Comparison of ENCODE assay signal across 1 cellular context in genomic region chr9:85741875-85742629, GRCh38.
TF ChIP-seq lines count a peak whose summit lies in the region.

Gene AGTPBP1, minus strand, starts transcription at chr9:85741954. Its CDS starts 29,421 bp downstream, at chr9:85712533.

TF ChIP-seq in WTC11, 78 proteins besides CTCF, POLR2A, EP300 and RAD21 (continued from another document and continues in another):
- TF ChIP-seq AFF4 (CRISPR knock-in tag; IDR thresholded peaks at IDR 0.05; ENCODE audit: borderline replicate concordance) (no peak), ATF2 (CRISPR knock-in tag; IDR thresholded peaks at IDR 0.05; ENCODE audit: borderline replicate concordance, low read depth) (no peak), AR (CRISPR knock-in tag; IDR thresholded peaks at IDR 0.05) (no peak), CBFB (CRISPR knock-in tag; IDR thresholded peaks at IDR 0.05; ENCODE audit: low read depth) (no peak), MYBL2 (CRISPR knock-in tag; IDR thresholded peaks at IDR 0.05) (peak; percentile 16; the same call in 1 of the 2 replicates), ZNF425 (CRISPR knock-in tag; conservative IDR thresholded peaks at IDR 0.05) (no peak), SP1 (CRISPR knock-in tag; conservative IDR thresholded peaks at IDR 0.05) (peak; percentile 97), NR1H2 (CRISPR knock-in tag; IDR thresholded peaks at IDR 0.05) (no peak), TEAD1 (CRISPR knock-in tag; IDR thresholded peaks at IDR 0.05) (no peak), JUN (CRISPR knock-in tag; IDR thresholded peaks at IDR 0.05) (no peak), NR3C1 (CRISPR knock-in tag; conservative IDR thresholded peaks at IDR 0.05; ENCODE audit: low read depth) (no peak), ZNF281 (CRISPR knock-in tag; IDR thresholded peaks at IDR 0.05) (no peak), ZNF219 (CRISPR knock-in tag; IDR thresholded peaks at IDR 0.05; ENCODE audit: borderline replicate concordance) (no peak), ZBTB21 (CRISPR knock-in tag; IDR thresholded peaks at IDR 0.05; ENCODE audit: borderline replicate concordance) (0 out of 2 replicates have a peak, but pooled peaks have one; percentile 30), RORB (CRISPR knock-in tag; IDR thresholded peaks at IDR 0.05) (no peak), USF2 (CRISPR knock-in tag; IDR thresholded peaks at IDR 0.05) (peak; percentile 83), IRF1 (CRISPR knock-in tag; IDR thresholded peaks at IDR 0.05) (no peak), ZNF263 (CRISPR knock-in tag; IDR thresholded peaks at IDR 0.05; ENCODE audit: low read depth) (no peak), CREB1 (CRISPR knock-in tag; IDR thresholded peaks at IDR 0.05) (no peak), NR2C2 (CRISPR knock-in tag; IDR thresholded peaks at IDR 0.05) (no peak), FOXJ3 (CRISPR knock-in tag; IDR thresholded peaks at IDR 0.05; ENCODE audit: borderline replicate concordance) (no peak), ERG (CRISPR knock-in tag; IDR thresholded peaks at IDR 0.05) (no peak), TP53 (CRISPR knock-in tag; IDR thresholded peaks at IDR 0.05) (no peak), ATF1 (CRISPR knock-in tag; IDR thresholded peaks at IDR 0.05) (no peak), E2F1 (CRISPR knock-in tag; IDR thresholded peaks at IDR 0.05) (no peak), TCF7 (CRISPR knock-in tag; IDR thresholded peaks at IDR 0.05; ENCODE audit: low read depth) (no peak), NFE2L1 (CRISPR knock-in tag; IDR thresholded peaks at IDR 0.05) (no peak), ZNF232 (CRISPR knock-in tag; IDR thresholded peaks at IDR 0.05) (0 out of 2 replicates have a peak, but pooled peaks have one; percentile 37), PREB (CRISPR knock-in tag; IDR thresholded peaks at IDR 0.05; ENCODE audit: borderline replicate concordance) (no peak), E2F5 (CRISPR knock-in tag; IDR thresholded peaks at IDR 0.05) (peak; percentile 91; the same call in 1 of the 2 replicates), ZNF121 (CRISPR knock-in tag; IDR thresholded peaks at IDR 0.05) (no peak), GRHL2 (CRISPR knock-in tag; IDR thresholded peaks at IDR 0.05; ENCODE audit: insufficient replicate concordance, severe bottlenecking) (no peak), GTF2I (CRISPR knock-in tag; conservative IDR thresholded peaks at IDR 0.05) (no peak), SMAD4 (CRISPR knock-in tag; IDR thresholded peaks at IDR 0.05) (no peak), ELF4 (CRISPR knock-in tag; IDR thresholded peaks at IDR 0.05; ENCODE audit: low read depth) (no peak), TEAD4 (CRISPR knock-in tag; IDR thresholded peaks at IDR 0.05) (no peak), ZMAT4 (CRISPR knock-in tag; IDR thresholded peaks at IDR 0.05) (no peak), CDX4 (CRISPR knock-in tag; IDR thresholded peaks at IDR 0.05; ENCODE audit: borderline replicate concordance) (no peak), SOX15 (CRISPR knock-in tag; IDR thresholded peaks at IDR 0.05) (no peak), NFATC4 (CRISPR knock-in tag; IDR thresholded peaks at IDR 0.05) (no peak)
